Comparison of ENCODE assay signal across 7 cellular contexts in genomic region chr16:19128454-19129210, GRCh38.
"Had no signal": no experiment of that assay in that cellular context is flagged by ENCODE, and none has a peak within 500 bp of the region (broad histone marks: within the 10 kb centered on the region; RNA-seq: fewer than 3 reads in every experiment).

No MANE protein-coding gene starts in this region.

- H3K36me3 Mint-ChIP-seq: activated naive CD8-positive, alpha-beta T cell treated with anti-CD3 and anti-CD28 coated beads for 36 hours had no signal

- H3K9me3 Mint-ChIP-seq: activated naive CD8-positive, alpha-beta T cell treated with anti-CD3 and anti-CD28 coated beads for 36 hours had no signal

- H3K4me3 Mint-ChIP-seq: activated naive CD8-positive, alpha-beta T cell treated with anti-CD3 and anti-CD28 coated beads for 36 hours had no signal

- H3K27ac Mint-ChIP-seq: activated naive CD8-positive, alpha-beta T cell treated with anti-CD3 and anti-CD28 coated beads for 36 hours had no signal

- DNase-seq: activated CD4-positive, CD25-positive, alpha-beta regulatory T cell; activated gamma-delta T cell treated with Interleukin-2 at 50 U/mL for 16 hours; activated naive CD8-positive, alpha-beta T cell treated with anti-CD3 and anti-CD28 coated beads for 36 hours; activated T-cell treated with anti-CD3 and anti-CD28 coated beads, Interleukin-2, amount 50 U/mL, for 48 hours; anterior cingulate cortex; foreskin keratinocyte; tibial artery had no signal

- ATAC-seq: foreskin keratinocyte had no signal
